In the genomic region with DNA sequence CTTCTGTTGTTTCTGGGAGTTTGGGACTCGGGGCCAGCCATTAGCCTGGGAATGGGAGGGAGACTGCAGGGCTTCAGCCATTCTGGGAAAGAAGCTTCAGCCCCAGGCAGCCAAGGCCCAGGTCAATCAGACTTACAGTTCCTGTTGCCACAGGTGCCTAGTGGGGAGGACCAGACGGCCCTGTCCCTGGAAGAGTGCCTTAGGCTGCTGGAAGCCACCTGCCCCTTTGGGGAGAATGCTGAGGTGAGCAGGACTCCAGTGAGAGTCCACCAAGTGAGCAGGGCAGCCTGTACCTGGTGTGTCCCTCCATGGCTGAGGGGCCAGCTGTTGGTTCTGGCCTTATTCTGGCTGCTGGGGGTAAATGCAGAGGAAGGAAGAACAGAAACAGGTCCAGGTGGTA, we compare ENCODE assay signal across 12 cellular contexts. TPM values are rescaled to one million over a fixed set of nuclear protein-coding genes. Genes with fewer than 3 reads are reported as not detected.
DNase-seq lines count a peak whose midpoint lies in the region; ATAC-seq and TF ChIP-seq lines count a peak whose summit lies in the region.
"Had no signal": no experiment of that assay in that cellular context is flagged by ENCODE, and none has a peak within 500 bp of the region (broad histone marks: within the 10 kb centered on the region; RNA-seq: fewer than 3 reads in every experiment).

No MANE protein-coding gene starts in this region.

- peaks cover 61% of the 10 kb centered on the region for H3K36me3 Mint-ChIP-seq in activated CD8-positive, alpha-beta memory T cell treated with anti-CD3 and anti-CD28 coated beads, Interleukin-2, amount 10 ng/mL, durations not matched to agents 7 days and 5 days
- peaks cover 53% of the 10 kb centered on the region for H3K36me3 Mint-ChIP-seq in osteocyte (ENCODE audit: unreplicated experiment)
- peaks cover 87% of the 10 kb centered on the region for H3K36me3 Mint-ChIP-seq in CD4-positive, alpha-beta T cell (ENCODE audit: low read depth)

- H3K9me3 ChIP-seq in adipocyte (ENCODE audit: control insufficient read depth, low read length) = no peaks in the 10 kb centered on the region
- no peaks in the 10 kb centered on the region for H3K9me3 ChIP-seq in CD4-positive, alpha-beta T cell (ENCODE audit: control insufficient read depth, low read length)
- H3K9me3 ChIP-seq: uterus had no signal

- no peaks in the 10 kb centered on the region for H3K9me3 Mint-ChIP-seq in activated CD8-positive, alpha-beta memory T cell treated with anti-CD3 and anti-CD28 coated beads, Interleukin-2, amount 10 ng/mL, durations not matched to agents 7 days and 5 days (ENCODE audit: low read depth)
- H3K9me3 Mint-ChIP-seq in osteocyte (ENCODE audit: unreplicated experiment) = no peaks in the 10 kb centered on the region
- H3K9me3 Mint-ChIP-seq in CD4-positive, alpha-beta T cell = no peaks in the 10 kb centered on the region

- H3K4me1 Mint-ChIP-seq in activated CD8-positive, alpha-beta memory T cell treated with anti-CD3 and anti-CD28 coated beads, Interleukin-2, amount 10 ng/mL, durations not matched to agents 7 days and 5 days = peaks cover 39% of the 10 kb centered on the region
- H3K4me1 Mint-ChIP-seq in osteocyte (ENCODE audit: unreplicated experiment) = peaks cover 55% of the 10 kb centered on the region
- peaks cover 24% of the 10 kb centered on the region for H3K4me1 Mint-ChIP-seq in CD4-positive, alpha-beta T cell (ENCODE audit: low read depth)

- H3K4me3 ChIP-seq in KMS-11 (IDR thresholded peaks at IDR 0.05; ENCODE audit: insufficient read depth, low read depth, low read length) (no peak overlapping the region), adipocyte (ENCODE audit: low read length) (no peak overlapping the region), lower leg skin (ENCODE audit: low read depth, poor library complexity, severe bottlenecking) (no peak overlapping the region)
- H3K4me3 ChIP-seq: uterus had no signal

- ATAC-seq in activated CD8-positive, alpha-beta memory T cell treated with anti-CD3 and anti-CD28 coated beads, Interleukin-2, amount 10 ng/mL, durations not matched to agents 7 days and 5 days = no peak
- no peak for ATAC-seq in CD4-positive, alpha-beta T cell (ENCODE audit: poor library complexity)
- ATAC-seq in HG02973 (IDR thresholded peaks at IDR 0.05; ENCODE audit: unreplicated experiment) = no peak

- H3K36me3 ChIP-seq in KMS-11 (ENCODE audit: insufficient read depth) (peaks cover 11% of the 10 kb centered on the region; the same call in 1 of the 2 replicates), adipocyte (ENCODE audit: control insufficient read depth, insufficient read depth, low read length, severe bottlenecking) (peaks cover 55% of the 10 kb centered on the region)
- H3K36me3 ChIP-seq: uterus had no signal

- H3K4me3 Mint-ChIP-seq in activated CD8-positive, alpha-beta memory T cell treated with anti-CD3 and anti-CD28 coated beads, Interleukin-2, amount 10 ng/mL, durations not matched to agents 7 days and 5 days = no peak overlapping the region
- no peak overlapping the region for H3K4me3 Mint-ChIP-seq in osteocyte (ENCODE audit: unreplicated experiment)
- no peak overlapping the region for H3K4me3 Mint-ChIP-seq in CD4-positive, alpha-beta T cell

- peak overlapping the region; percentile 77 for H3K27ac Mint-ChIP-seq in activated CD8-positive, alpha-beta memory T cell treated with anti-CD3 and anti-CD28 coated beads, Interleukin-2, amount 10 ng/mL, durations not matched to agents 7 days and 5 days
- peak overlapping the region; percentile 100 for H3K27ac Mint-ChIP-seq in osteocyte (ENCODE audit: unreplicated experiment)
- H3K27ac Mint-ChIP-seq in CD4-positive, alpha-beta T cell = no peak overlapping the region

- POLR2A ChIA-PET in CD4-positive, alpha-beta T cell (lab: Charles Lee) = interaction anchor here (1.3 kb wide), 1 partner anchor 9 kb away, joined by 5 read pairs; the partner anchor contains the start of gene NFE2L1

- TF ChIP-seq POLR2A in lower leg skin (IDR thresholded peaks at IDR 0.05) = no peak

- CTCF ChIA-PET in activated CD8-positive, alpha-beta memory T cell treated with anti-CD3 and anti-CD28 coated beads, Interleukin-2, amount 10 ng/mL, durations not matched to agents 7 days and 5 days (lab: Charles Lee) = interaction anchor here (0.9 to 2.3 kb wide), 6 partner anchors 8 to 31 kb away, joined by 3 to 16 read pairs (median 7); partner anchors contain the start of genes COPZ2 and NFE2L1
- CTCF ChIA-PET in CD4-positive, alpha-beta T cell (lab: Charles Lee) = no interaction called here

- H3K27ac ChIP-seq in KMS-11 = peak overlapping the region; percentile 76
- H3K27ac ChIP-seq in CD4-positive, alpha-beta T cell (ENCODE audit: low read depth, low read length) = no peak overlapping the region
- H3K27ac ChIP-seq: uterus had no signal

- H4K20me1 ChIP-seq in KMS-11 (ENCODE audit: insufficient read depth) = no peaks in the 10 kb centered on the region

- H3K9ac ChIP-seq in KMS-11 (no peak overlapping the region), adipocyte (ENCODE audit: low read length) (peak overlapping the region; percentile 99)

- TF ChIP-seq CTCF in KMS-11 (conservative IDR thresholded peaks at IDR 0.05; ENCODE audit: low read depth, low read length) = no peak
- no peak for TF ChIP-seq CTCF in osteocyte (IDR thresholded peaks at IDR 0.05)
- no peak for TF ChIP-seq CTCF in lower leg skin (IDR thresholded peaks at IDR 0.05)
- TF ChIP-seq CTCF in CD4-positive, alpha-beta T cell (IDR thresholded peaks at IDR 0.05) = no peak

- DNase-seq in activated CD8-positive, alpha-beta memory T cell treated with anti-CD3 and anti-CD28 coated beads, Interleukin-2, amount 10 ng/mL, durations not matched to agents 7 days and 5 days = no peak
- no peak for DNase-seq in activated CD8-positive, alpha-beta memory T cell treated with anti-CD3 and anti-CD28 coated beads, Interleukin-2, amount 50 U/mL, for 48 hours
- no peak for DNase-seq in adipocyte (ENCODE audit: low read depth)
- no peak for DNase-seq in osteocyte (ENCODE audit: extremely low spot score, unreplicated experiment)
- no peak for DNase-seq in lower leg skin (ENCODE audit: low spot score in 2 of 2)
- no peak for DNase-seq in CD4-positive, alpha-beta T cell
- DNase-seq: NCI-H345; nucleus accumbens; stimulated activated CD4-positive, alpha-beta T cell treated with anti-CD3 and anti-CD28 coated beads, Interleukin-12 subunit alpha, Interleukin-12 subunit beta, amount 100 ng/mL, for 4 hours; uterus had no signal

- H3K27me3 ChIP-seq in KMS-11 (ENCODE audit: insufficient read depth, low read depth) (no peaks in the 10 kb centered on the region), adipocyte (replicated peaks; ENCODE audit: control insufficient read depth, insufficient read depth, low read length) (no peaks in the 10 kb centered on the region)
- H3K27me3 ChIP-seq in CD4-positive, alpha-beta T cell (ENCODE audit: control insufficient read depth, insufficient read depth, low read length) = no peaks in the 10 kb centered on the region
- H3K27me3 ChIP-seq: uterus had no signal

- H3K4me2 ChIP-seq in KMS-11 = 0 out of 2 replicates have a peak overlapping the region, but pooled peaks have one; percentile 89

- WGBS in lower leg skin, 2 donors = 63 to 69% methylated on average over 1 to 2 of the region's 2 CpGs

- H3K4me1 ChIP-seq in KMS-11 (ENCODE audit: low read depth, poor library complexity, severe bottlenecking) (peaks cover 71% of the 10 kb centered on the region), adipocyte (ENCODE audit: control insufficient read depth, insufficient read depth, low read length) (peaks cover 55% of the 10 kb centered on the region)

- H3K27me3 Mint-ChIP-seq in activated CD8-positive, alpha-beta memory T cell treated with anti-CD3 and anti-CD28 coated beads, Interleukin-2, amount 10 ng/mL, durations not matched to agents 7 days and 5 days = no peaks in the 10 kb centered on the region
- no peaks in the 10 kb centered on the region for H3K27me3 Mint-ChIP-seq in osteocyte (ENCODE audit: unreplicated experiment)
- H3K27me3 Mint-ChIP-seq in CD4-positive, alpha-beta T cell = no peaks in the 10 kb centered on the region

- no peak overlapping the region for H2AFZ ChIP-seq in KMS-11 (ENCODE audit: low read depth)

- peaks cover 66% of the 10 kb centered on the region for H3K79me2 ChIP-seq in KMS-11 (ENCODE audit: insufficient read depth, low read depth)

- intact Hi-C loops in lower leg skin (cut with DNase I; ENCODE audit: low total_unique reads) = no loop called here
- intact Hi-C loops in CD4-positive, alpha-beta T cell (cut with DNase I, micrococcal nuclease) = no loop called here

RNA-seq across cellular contexts. Expression of gene NFE2L1, which starts 8.7 kb away (rescaled TPM):
- total RNA-seq in activated CD8-positive, alpha-beta memory T cell treated with anti-CD3 and anti-CD28 coated beads, Interleukin-2, amount 10 ng/mL, durations not matched to agents 7 days and 5 days = 10 to 100 TPM; 56.1 to 80.8 TPM
- 250 and 278 TPM in 2 replicates for total RNA-seq in osteocyte
- total RNA-seq in lower leg skin = 100 to 1,000 TPM in 3 of 4 donors, 10 to 100 TPM in 1; 97.2 to 158 (median 117) TPM
- 10 to 100 TPM; 28.1 to 30.6 TPM for total RNA-seq in CD4-positive, alpha-beta T cell

RNA-seq across cellular contexts. Expression of gene COPZ2, which starts 19.3 kb away (rescaled TPM):
- 10 to 100 TPM in 1 of 2 experiments, 1 to 10 TPM in 1; 5.4 to 14.1 TPM for total RNA-seq in activated CD8-positive, alpha-beta memory T cell treated with anti-CD3 and anti-CD28 coated beads, Interleukin-2, amount 10 ng/mL, durations not matched to agents 7 days and 5 days
- 49.4 and 53.4 TPM in 2 replicates for total RNA-seq in osteocyte
- total RNA-seq in lower leg skin = 10 to 100 TPM in 3 of 4 donors, 1 to 10 TPM in 1; 9.1 to 16.9 (median 12.9) TPM
- total RNA-seq in CD4-positive, alpha-beta T cell = under 1 TPM; 0.47 to 0.88 TPM

RNA-seq across cellular contexts. Expression of gene CBX1, which starts 44.4 kb away (rescaled TPM):
- 10 to 100 TPM; 46.3 to 47.8 TPM for total RNA-seq in activated CD8-positive, alpha-beta memory T cell treated with anti-CD3 and anti-CD28 coated beads, Interleukin-2, amount 10 ng/mL, durations not matched to agents 7 days and 5 days
- total RNA-seq in osteocyte (74.4 and 76.5 TPM in 2 replicates), lower leg skin (10 to 100 TPM; 23.2 to 33.5 (median 25.6) TPM)
- total RNA-seq in CD4-positive, alpha-beta T cell = 1 to 10 TPM; 5.5 to 6.6 TPM

RNA-seq across cellular contexts. Expression of gene SNX11, which starts 50.7 kb away (rescaled TPM):
- total RNA-seq in activated CD8-positive, alpha-beta memory T cell treated with anti-CD3 and anti-CD28 coated beads, Interleukin-2, amount 10 ng/mL, durations not matched to agents 7 days and 5 days = 10 to 100 TPM; 25.1 to 32.6 TPM
- total RNA-seq in osteocyte = 16.2 and 18.3 TPM in 2 replicates
- 10 to 100 TPM; 11.1 to 15.7 (median 13.0) TPM for total RNA-seq in lower leg skin
- total RNA-seq in CD4-positive, alpha-beta T cell = 1 to 10 TPM; 6.8 to 8.7 TPM
